ENCODE assay signal across 26 cellular contexts in the genomic region with DNA sequence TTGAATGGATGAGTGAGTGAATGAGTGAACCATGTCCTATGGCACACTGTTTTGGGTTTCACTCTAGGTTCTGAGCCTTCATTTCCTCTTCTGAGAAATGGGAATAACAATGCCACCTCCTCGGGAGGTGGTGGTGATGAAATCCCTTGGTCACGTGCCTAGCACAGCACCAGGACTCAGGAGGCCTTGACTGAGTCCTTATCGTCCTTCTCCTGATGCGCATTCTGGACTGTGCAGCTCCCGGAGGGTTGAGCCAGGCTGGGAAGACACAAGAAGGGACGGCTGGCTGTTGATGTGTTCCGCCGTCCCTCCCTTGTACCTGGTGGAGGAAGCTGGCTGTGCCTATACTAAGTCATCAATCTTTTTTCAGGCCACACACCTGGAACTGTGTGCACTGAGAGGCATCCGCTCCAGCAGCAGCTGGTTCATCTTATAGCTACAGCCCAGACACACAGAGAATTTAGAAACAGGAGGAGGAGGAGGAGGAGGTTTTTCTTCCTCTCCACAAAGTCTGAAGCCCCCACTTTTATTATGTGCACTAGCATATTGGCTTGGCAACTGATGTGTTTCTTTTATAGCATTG.
"Had no signal": no experiment of that assay in that cellular context is flagged by ENCODE, and none has a peak within 500 bp of the region (broad histone marks: within the 10 kb centered on the region; RNA-seq: fewer than 3 reads in every experiment).

No MANE protein-coding gene starts in this region.

- H3K9me3 ChIP-seq: breast epithelium, colonic mucosa, mucosa of descending colon had no signal

- H3K27ac Mint-ChIP-seq: activated B cell treated with CpG ODN at 0.5 μM for 24 hours; activated CD4-positive, alpha-beta T cell treated with anti-CD3 and anti-CD28 coated beads for 36 hours; activated naive CD8-positive, alpha-beta T cell treated with anti-CD3 and anti-CD28 coated beads for 36 hours; activated T-cell treated with anti-CD3 and anti-CD28 coated beads, Interleukin-2, amount 50 U/mL, for 24 hours; effector memory CD8-positive, alpha-beta T cell; immature natural killer cell; memory B cell; stimulated activated naive B cell treated with anti-CD40 and anti-IgM and Interleukin-4, amounts not matched to agents 10 μg/mL and 1 μg/mL and 100 μg/mL, for 72 hours; type B pancreatic cell had no signal

- H3K27me3 ChIP-seq: breast epithelium, colonic mucosa had no signal

- H3K4me3 Mint-ChIP-seq: activated B cell treated with CpG ODN at 0.5 μM for 24 hours; activated CD4-positive, alpha-beta T cell treated with anti-CD3 and anti-CD28 coated beads for 36 hours; activated naive CD8-positive, alpha-beta T cell treated with anti-CD3 and anti-CD28 coated beads for 36 hours; activated T-cell treated with anti-CD3 and anti-CD28 coated beads, Interleukin-2, amount 50 U/mL, for 24 hours; central memory CD8-positive, alpha-beta T cell; effector memory CD8-positive, alpha-beta T cell; immature natural killer cell; memory B cell; stimulated activated naive B cell treated with anti-CD40 and anti-IgM and Interleukin-4, amounts not matched to agents 10 μg/mL and 1 μg/mL and 100 μg/mL, for 72 hours; type B pancreatic cell had no signal

- H3K27ac ChIP-seq: colonic mucosa, dorsolateral prefrontal cortex, epithelial cell of prostate, hepatocyte had no signal

- H3K4me1 ChIP-seq: breast epithelium, colonic mucosa had no signal

- DNase-seq: activated B cell treated with CpG ODN at 0.5 μM for 24 hours; activated CD4-positive, alpha-beta T cell treated with anti-CD3 and anti-CD28 coated beads for 36 hours; activated CD4-positive, alpha-beta T cell treated with anti-CD3 and anti-CD28 coated beads, Interleukin-2, amount 50 U/mL, for 4 hours; activated CD8-positive, alpha-beta memory T cell treated with anti-CD3 and anti-CD28 coated beads for 24 hours; activated CD8-positive, alpha-beta memory T cell treated with anti-CD3 and anti-CD28 coated beads, Interleukin-2, amount 50 U/mL, for 4 hours; activated naive CD4-positive, alpha-beta T cell treated with Interleukin-2 at 50 U/mL for 16 hours; activated naive CD8-positive, alpha-beta T cell treated with anti-CD3 and anti-CD28 coated beads for 36 hours; activated T-cell treated with anti-CD3 and anti-CD28 coated beads, Interleukin-2, amount 50 U/mL, for 24 hours; colonic mucosa; effector memory CD8-positive, alpha-beta T cell; immature natural killer cell; mucosa of descending colon; occipital lobe; posterior cingulate gyrus; stimulated activated CD4-positive, alpha-beta T cell treated with anti-CD3 and anti-CD28 coated beads, Interleukin-2, amount 100 ng/mL, for 48 hours; stimulated activated CD8-positive, alpha-beta memory T cell treated with anti-CD3 and anti-CD28 coated beads, Interleukin-4, amount 100 ng/mL, for 48 hours; stimulated activated naive B cell treated with anti-CD40 and anti-IgM and Interleukin-4, amounts not matched to agents 10 μg/mL and 1 μg/mL and 100 μg/mL, for 72 hours; T-helper 9 cell had no signal

- H3K4me1 Mint-ChIP-seq: activated CD4-positive, alpha-beta T cell treated with anti-CD3 and anti-CD28 coated beads for 36 hours; activated naive CD8-positive, alpha-beta T cell treated with anti-CD3 and anti-CD28 coated beads for 36 hours; central memory CD8-positive, alpha-beta T cell; immature natural killer cell; memory B cell had no signal

- H3K9me3 Mint-ChIP-seq: activated B cell treated with CpG ODN at 0.5 μM for 24 hours; activated naive CD8-positive, alpha-beta T cell treated with anti-CD3 and anti-CD28 coated beads for 36 hours; activated T-cell treated with anti-CD3 and anti-CD28 coated beads, Interleukin-2, amount 50 U/mL, for 24 hours; central memory CD8-positive, alpha-beta T cell; effector memory CD8-positive, alpha-beta T cell; memory B cell; stimulated activated naive B cell treated with anti-CD40 and anti-IgM and Interleukin-4, amounts not matched to agents 10 μg/mL and 1 μg/mL and 100 μg/mL, for 72 hours had no signal

- H3K36me3 ChIP-seq: breast epithelium, colonic mucosa had no signal

- H3K36me3 Mint-ChIP-seq: activated naive CD8-positive, alpha-beta T cell treated with anti-CD3 and anti-CD28 coated beads for 36 hours; immature natural killer cell; memory B cell; stimulated activated naive B cell treated with anti-CD40 and anti-IgM and Interleukin-4, amounts not matched to agents 10 μg/mL and 1 μg/mL and 100 μg/mL, for 72 hours; type B pancreatic cell had no signal

- ATAC-seq: activated CD4-positive, alpha-beta T cell treated with anti-CD3 and anti-CD28 coated beads for 36 hours; effector memory CD8-positive, alpha-beta T cell; sciatic nerve; stimulated activated naive B cell treated with anti-CD40 and anti-IgM and Interleukin-4, amounts not matched to agents 10 μg/mL and 1 μg/mL and 100 μg/mL, for 72 hours had no signal

- H3K27me3 Mint-ChIP-seq: activated T-cell treated with anti-CD3 and anti-CD28 coated beads, Interleukin-2, amount 50 U/mL, for 24 hours; central memory CD8-positive, alpha-beta T cell; memory B cell had no signal

- H3K4me3 ChIP-seq: breast epithelium, colonic mucosa, dorsolateral prefrontal cortex, hepatocyte, mucosa of descending colon had no signal
